ENCODE assay signal across 1 cellular context in genomic region chr3:10319804-10320203, GRCh38.
A peak's percentile ranks its signal among the peaks of the same experiment; 100 is the strongest.
TF ChIP-seq lines count a peak whose summit lies in the region.

No MANE protein-coding gene starts in this region.

TF ChIP-seq in K562, 482 proteins besides CTCF, POLR2A, EP300 and RAD21 (continued from another document):
- TF ChIP-seq VEZF1 (CRISPR knock-in tag; IDR thresholded peaks at IDR 0.05) (peak; percentile 70), ZNF740 (CRISPR knock-in tag; IDR thresholded peaks at IDR 0.05) (no peak), ZNF740 (tag; IDR thresholded peaks at IDR 0.05) (0 out of 4 replicates have a peak, but pooled peaks of 1 of the 2 experiments have one; percentile 11), ARID1B (IDR thresholded peaks at IDR 0.05) (no peak), PCBP2 (IDR thresholded peaks at IDR 0.05; ENCODE audit: low read depth, low read length, poor library complexity, severe bottlenecking) (peak; percentile 70), LCOR (CRISPR knock-in tag; IDR thresholded peaks at IDR 0.05) (no peak), HNRNPK (IDR thresholded peaks at IDR 0.05; ENCODE audit: low read depth, low read length, poor library complexity, severe bottlenecking) (peak; percentile 67), SLC30A9 (CRISPR knock-in tag; IDR thresholded peaks at IDR 0.05) (no peak)
